ENCODE assay signal across 15 cellular contexts in the genomic region with DNA sequence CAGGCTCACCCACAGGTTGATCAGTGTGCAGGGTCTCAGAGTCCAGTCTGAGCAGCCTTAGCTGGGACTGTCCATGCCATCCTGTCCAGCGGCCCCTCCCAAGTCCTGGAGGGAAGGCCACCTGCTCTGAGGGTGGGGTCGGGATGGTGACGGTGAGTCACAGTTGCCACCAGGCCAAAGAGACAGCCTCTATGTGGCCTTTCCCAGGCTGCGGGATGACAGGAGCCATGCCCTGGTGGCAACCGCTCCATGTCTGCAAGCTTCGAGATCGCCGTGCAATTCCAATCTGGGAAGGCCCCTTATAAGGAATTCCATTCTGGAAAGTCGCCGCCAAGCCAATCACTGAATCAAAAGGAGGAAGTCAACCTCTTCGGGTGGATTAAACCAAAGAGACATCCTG.
"Had no signal": no experiment of that assay in that cellular context is flagged by ENCODE, and none has a peak within 500 bp of the region (broad histone marks: within the 10 kb centered on the region; RNA-seq: fewer than 3 reads in every experiment).

No MANE protein-coding gene starts in this region.

- ATAC-seq: body of pancreas; left cardiac atrium; right cardiac atrium; stimulated activated naive B cell treated with anti-CD40 and anti-IgM and Interleukin-4, amounts not matched to agents 10 μg/mL and 1 μg/mL and 100 μg/mL, for 72 hours had no signal

- H3K36me3 Mint-ChIP-seq: type B pancreatic cell had no signal

- H3K27me3 ChIP-seq: body of pancreas had no signal

- H3K27ac ChIP-seq: body of pancreas had no signal

- H3K27ac Mint-ChIP-seq: activated B cell treated with CpG ODN at 0.5 μM for 24 hours; activated naive CD4-positive, alpha-beta T cell treated with anti-CD3 and anti-CD28 coated beads, Interleukin-2, amount 10 ng/mL, durations not matched to agents 7 days and 5 days; stimulated activated naive B cell treated with anti-CD40 and anti-IgM and Interleukin-4, amounts not matched to agents 10 μg/mL and 1 μg/mL and 100 μg/mL, for 72 hours; type B pancreatic cell had no signal

- FAIRE-seq: TTC549 had no signal

- DNase-seq: activated B cell treated with CpG ODN at 0.5 μM for 24 hours; activated naive CD4-positive, alpha-beta T cell treated with anti-CD3 and anti-CD28 coated beads, Interleukin-2, amount 10 ng/mL, durations not matched to agents 7 days and 5 days; amniotic stem cell; body of pancreas; erythroblast; left cardiac atrium; right cardiac atrium; SHP77; stimulated activated naive B cell treated with anti-CD40 and anti-IgM and Interleukin-4, amounts not matched to agents 10 μg/mL and 1 μg/mL and 100 μg/mL, for 72 hours; substantia nigra; T-helper 2 cell had no signal

- H3K4me3 ChIP-seq: body of pancreas, smooth muscle cell had no signal

- H3K27me3 Mint-ChIP-seq: activated B cell treated with CpG ODN at 0.5 μM for 24 hours; central memory CD8-positive, alpha-beta T cell; stimulated activated naive B cell treated with anti-CD40 and anti-IgM and Interleukin-4, amounts not matched to agents 10 μg/mL and 1 μg/mL and 100 μg/mL, for 72 hours; type B pancreatic cell had no signal

- H3K4me3 Mint-ChIP-seq: activated B cell treated with CpG ODN at 0.5 μM for 24 hours; activated naive CD4-positive, alpha-beta T cell treated with anti-CD3 and anti-CD28 coated beads, Interleukin-2, amount 10 ng/mL, durations not matched to agents 7 days and 5 days; central memory CD8-positive, alpha-beta T cell; stimulated activated naive B cell treated with anti-CD40 and anti-IgM and Interleukin-4, amounts not matched to agents 10 μg/mL and 1 μg/mL and 100 μg/mL, for 72 hours; type B pancreatic cell had no signal
